1 cellular context compared by ENCODE assay signal in genomic region chr4:159420162-159421057, GRCh38.
TF ChIP-seq lines count a peak whose summit lies in the region.

No MANE protein-coding gene starts in this region.

TF ChIP-seq in HepG2, 621 proteins besides CTCF, POLR2A, EP300 and RAD21 (continued from another document and continues in another):
- peak; percentile 68; the same call in 1 of the 2 replicates for TF ChIP-seq IKZF5 (CRISPR knock-in tag; IDR thresholded peaks at IDR 0.05)
- TF ChIP-seq JUND (CRISPR knock-in tag; IDR thresholded peaks at IDR 0.05) = no peak
- peak; percentile 28; the same call in 1 of the 2 replicates for TF ChIP-seq ZFP90 (CRISPR knock-in tag; IDR thresholded peaks at IDR 0.05; ENCODE audit: borderline replicate concordance)
- no peak for TF ChIP-seq ATAD3A (CRISPR knock-in tag; IDR thresholded peaks at IDR 0.05)
- TF ChIP-seq TBX3 (IDR thresholded peaks at IDR 0.05; ENCODE audit: borderline replicate concordance) = peak; percentile 45; the same call in 1 of the 2 replicates
- TF ChIP-seq NONO (IDR thresholded peaks at IDR 0.05) = no peak
- TF ChIP-seq NONO (CRISPR knock-in tag; conservative IDR thresholded peaks at IDR 0.05) = peak; percentile 86
- no peak for TF ChIP-seq GABPA (IDR thresholded peaks at IDR 0.05; ENCODE audit: low read depth, low read length)
- peak; percentile 33; the same call in 1 of the 2 replicates for TF ChIP-seq GABPA (CRISPR knock-in tag; IDR thresholded peaks at IDR 0.05; ENCODE audit: low read depth)
- TF ChIP-seq, protein P1, sequence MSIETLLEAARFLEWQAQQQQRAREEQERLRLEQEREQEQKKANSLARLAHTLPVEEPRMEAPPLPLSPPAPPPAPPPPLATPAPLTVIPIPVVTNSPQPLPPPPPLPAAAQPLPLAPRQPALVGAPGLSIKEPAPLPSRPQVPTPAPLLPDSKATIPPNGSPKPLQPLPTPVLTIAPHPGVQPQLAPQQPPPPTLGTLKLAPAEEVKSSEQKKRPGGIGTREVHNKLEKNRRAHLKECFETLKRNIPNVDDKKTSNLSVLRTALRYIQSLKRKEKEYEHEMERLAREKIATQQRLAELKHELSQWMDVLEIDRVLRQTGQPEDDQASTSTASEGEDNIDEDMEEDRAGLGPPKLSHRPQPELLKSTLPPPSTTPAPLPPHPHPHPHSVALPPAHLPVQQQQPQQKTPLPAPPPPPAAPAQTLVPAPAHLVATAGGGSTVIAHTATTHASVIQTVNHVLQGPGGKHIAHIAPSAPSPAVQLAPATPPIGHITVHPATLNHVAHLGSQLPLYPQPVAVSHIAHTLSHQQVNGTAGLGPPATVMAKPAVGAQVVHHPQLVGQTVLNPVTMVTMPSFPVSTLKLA (IDR thresholded peaks at IDR 0.05) = no peak
- 0 out of 2 replicates have a peak, but pooled peaks have one; percentile 53 for TF ChIP-seq SMYD3 (CRISPR knock-in tag; IDR thresholded peaks at IDR 0.05)
- no peak for TF ChIP-seq GRHL1 (CRISPR knock-in tag; conservative IDR thresholded peaks at IDR 0.05)
- peak; percentile 77 for TF ChIP-seq SIX4 (CRISPR knock-in tag; IDR thresholded peaks at IDR 0.05)
- TF ChIP-seq KDM5B (CRISPR knock-in tag; IDR thresholded peaks at IDR 0.05; ENCODE audit: borderline replicate concordance) = no peak
- no peak for TF ChIP-seq ATF6 (CRISPR knock-in tag; conservative IDR thresholded peaks at IDR 0.05)
- TF ChIP-seq, protein P2, sequence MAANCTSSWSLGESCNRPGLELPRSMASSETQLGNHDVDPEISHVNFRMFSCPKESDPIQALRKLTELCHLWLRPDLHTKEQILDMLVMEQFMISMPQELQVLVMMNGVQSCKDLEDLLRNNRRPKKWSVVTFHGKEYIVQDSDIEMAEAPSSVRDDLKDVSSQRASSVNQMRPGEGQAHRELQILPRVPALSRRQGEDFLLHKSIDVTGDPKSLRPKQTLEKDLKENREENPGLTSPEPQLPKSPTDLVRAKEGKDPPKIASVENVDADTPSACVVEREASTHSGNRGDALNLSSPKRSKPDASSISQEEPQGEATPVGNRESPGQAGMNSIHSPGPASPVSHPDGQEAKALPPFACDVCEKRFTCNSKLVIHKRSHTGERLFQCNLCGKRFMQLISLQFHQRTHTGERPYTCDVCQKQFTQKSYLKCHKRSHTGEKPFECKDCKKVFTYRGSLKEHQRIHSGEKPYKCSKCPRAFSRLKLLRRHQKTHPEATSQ (CRISPR knock-in tag; IDR thresholded peaks at IDR 0.05; ENCODE audit: borderline replicate concordance) = peak; percentile 76; the same call in 1 of the 2 replicates
- no peak for TF ChIP-seq ZNF775 (CRISPR knock-in tag; IDR thresholded peaks at IDR 0.05; ENCODE audit: borderline replicate concordance)
- TF ChIP-seq, protein P3, sequence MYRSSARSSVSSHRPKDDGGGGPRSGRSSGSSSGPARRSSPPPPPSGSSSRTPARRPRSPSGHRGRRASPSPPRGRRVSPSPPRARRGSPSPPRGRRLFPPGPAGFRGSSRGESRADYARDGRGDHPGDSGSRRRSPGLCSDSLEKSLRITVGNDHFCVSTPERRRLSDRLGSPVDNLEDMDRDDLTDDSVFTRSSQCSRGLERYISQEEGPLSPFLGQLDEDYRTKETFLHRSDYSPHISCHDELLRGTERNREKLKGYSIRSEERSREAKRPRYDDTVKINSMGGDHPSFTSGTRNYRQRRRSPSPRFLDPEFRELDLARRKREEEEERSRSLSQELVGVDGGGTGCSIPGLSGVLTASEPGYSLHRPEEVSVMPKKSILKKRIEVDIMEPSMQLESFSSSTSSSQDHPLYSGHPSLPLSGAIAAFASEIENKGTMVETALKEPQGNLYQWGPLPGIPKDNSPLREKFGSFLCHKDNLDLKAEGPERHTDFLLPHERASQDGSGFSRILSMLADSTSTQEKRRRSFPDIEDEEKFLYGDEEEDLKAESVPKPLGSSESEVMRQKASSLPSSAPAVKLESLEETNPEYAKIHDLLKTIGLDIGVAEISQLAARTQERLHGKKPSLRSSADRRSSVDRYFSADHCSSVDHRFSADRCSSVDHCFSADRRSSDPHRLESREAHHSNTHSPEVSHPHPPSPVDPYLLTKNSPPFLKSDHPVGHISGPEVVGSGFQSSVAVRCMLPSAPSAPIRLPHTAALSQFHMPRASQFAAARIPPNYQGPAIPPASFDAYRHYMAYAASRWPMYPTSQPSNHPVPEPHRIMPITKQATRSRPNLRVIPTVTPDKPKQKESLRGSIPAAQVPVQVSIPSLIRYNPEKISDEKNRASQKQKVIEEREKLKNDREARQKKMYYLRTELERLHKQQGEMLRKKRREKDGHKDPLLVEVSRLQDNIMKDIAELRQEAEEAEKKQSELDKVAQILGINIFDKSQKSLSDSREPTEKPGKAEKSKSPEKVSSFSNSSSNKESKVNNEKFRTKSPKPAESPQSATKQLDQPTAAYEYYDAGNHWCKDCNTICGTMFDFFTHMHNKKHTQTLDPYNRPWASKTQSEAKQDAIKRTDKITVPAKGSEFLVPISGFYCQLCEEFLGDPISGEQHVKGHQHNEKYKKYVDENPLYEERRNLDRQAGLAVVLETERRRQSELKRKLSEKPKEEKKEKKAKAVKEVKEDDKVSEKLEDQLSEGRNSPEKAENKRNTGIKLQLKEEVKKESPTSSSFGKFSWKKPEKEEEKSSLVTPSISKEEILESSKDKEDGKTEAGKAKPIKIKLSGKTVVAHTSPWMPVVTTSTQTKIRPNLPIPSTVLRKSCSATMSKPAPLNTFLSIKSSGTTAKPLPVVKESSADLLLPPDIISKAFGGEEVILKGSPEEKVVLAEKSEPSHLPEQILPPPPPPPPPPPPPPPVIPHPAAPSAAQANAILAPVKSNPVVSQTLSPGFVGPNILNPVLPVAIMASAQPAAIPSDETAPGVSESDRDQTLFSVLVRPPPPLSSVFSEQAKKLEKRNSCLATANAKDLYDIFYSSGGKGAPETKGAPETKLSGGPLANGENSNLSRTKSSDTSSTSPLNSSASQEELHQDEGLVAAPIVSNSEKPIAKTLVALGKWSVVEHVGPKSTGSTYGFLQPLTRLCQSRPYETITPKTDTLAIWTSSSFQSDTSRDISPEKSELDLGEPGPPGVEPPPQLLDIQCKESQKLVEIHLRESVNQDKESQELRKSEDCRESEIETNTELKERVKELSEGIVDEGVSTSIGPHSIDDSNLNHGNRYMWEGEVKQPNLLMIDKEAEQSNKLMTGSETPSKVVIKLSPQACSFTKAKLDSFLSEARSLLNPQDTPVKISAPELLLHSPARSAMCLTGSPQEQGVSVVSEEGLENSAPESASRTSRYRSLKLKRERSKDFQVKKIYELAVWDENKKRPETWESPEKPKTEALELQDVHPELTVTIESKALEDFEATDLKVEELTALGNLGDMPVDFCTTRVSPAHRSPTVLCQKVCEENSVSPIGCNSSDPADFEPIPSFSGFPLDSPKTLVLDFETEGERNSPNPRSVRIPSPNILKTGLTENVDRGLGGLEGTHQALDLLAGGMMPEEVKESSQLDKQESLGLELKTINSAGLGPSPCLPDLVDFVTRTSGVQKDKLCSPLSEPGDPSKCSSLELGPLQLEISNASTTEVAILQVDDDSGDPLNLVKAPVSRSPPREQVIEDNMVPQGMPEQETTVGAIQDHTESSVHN (CRISPR knock-in tag; IDR thresholded peaks at IDR 0.05) = no peak
- peak; percentile 92 for TF ChIP-seq PITX1 (CRISPR knock-in tag; IDR thresholded peaks at IDR 0.05)
- no peak for TF ChIP-seq ZNF263 (CRISPR knock-in tag; IDR thresholded peaks at IDR 0.05)
- TF ChIP-seq ZNF766 (CRISPR knock-in tag; IDR thresholded peaks at IDR 0.05; ENCODE audit: borderline replicate concordance) = 0 out of 2 replicates have a peak, but pooled peaks have one; percentile 51
- TF ChIP-seq, protein P4, sequence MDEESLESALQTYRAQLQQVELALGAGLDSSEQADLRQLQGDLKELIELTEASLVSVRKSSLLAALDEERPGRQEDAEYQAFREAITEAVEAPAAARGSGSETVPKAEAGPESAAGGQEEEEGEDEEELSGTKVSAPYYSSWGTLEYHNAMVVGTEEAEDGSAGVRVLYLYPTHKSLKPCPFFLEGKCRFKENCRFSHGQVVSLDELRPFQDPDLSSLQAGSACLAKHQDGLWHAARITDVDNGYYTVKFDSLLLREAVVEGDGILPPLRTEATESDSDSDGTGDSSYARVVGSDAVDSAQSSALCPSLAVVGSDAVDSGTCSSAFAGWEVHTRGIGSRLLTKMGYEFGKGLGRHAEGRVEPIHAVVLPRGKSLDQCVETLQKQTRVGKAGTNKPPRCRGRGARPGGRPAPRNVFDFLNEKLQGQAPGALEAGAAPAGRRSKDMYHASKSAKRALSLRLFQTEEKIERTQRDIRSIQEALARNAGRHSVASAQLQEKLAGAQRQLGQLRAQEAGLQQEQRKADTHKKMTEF (CRISPR knock-in tag; IDR thresholded peaks at IDR 0.05) = peak; percentile 87
- TF ChIP-seq MLLT10 (CRISPR knock-in tag; IDR thresholded peaks at IDR 0.05) = no peak
- peak; percentile 31; the same call in 1 of the 2 replicates for TF ChIP-seq TFDP2 (CRISPR knock-in tag; IDR thresholded peaks at IDR 0.05)
- TF ChIP-seq DNMT1 (CRISPR knock-in tag; IDR thresholded peaks at IDR 0.05) = no peak
- no peak for TF ChIP-seq SOX6 (IDR thresholded peaks at IDR 0.05)
- TF ChIP-seq SOX6 (CRISPR knock-in tag; IDR thresholded peaks at IDR 0.05) = peak; percentile 93
- 0 out of 2 replicates have a peak, but pooled peaks have one; percentile 21 for TF ChIP-seq NR2F6 (IDR thresholded peaks at IDR 0.05)
- peak; percentile 72; the same call in 1 of the 2 replicates for TF ChIP-seq NR2F6 (CRISPR knock-in tag; IDR thresholded peaks at IDR 0.05)
- TF ChIP-seq ZNF331 (CRISPR knock-in tag; IDR thresholded peaks at IDR 0.05) = peak; percentile 95
- no peak for TF ChIP-seq ZFYVE20 (CRISPR knock-in tag; IDR thresholded peaks at IDR 0.05; ENCODE audit: borderline replicate concordance, low read depth)
- no peak for TF ChIP-seq ZNF383 (CRISPR knock-in tag; IDR thresholded peaks at IDR 0.05; ENCODE audit: borderline replicate concordance)
- no peak; the same call in 1 of the 2 replicates for TF ChIP-seq RXRA (CRISPR knock-in tag; IDR thresholded peaks at IDR 0.05)
- peak; percentile 85 for TF ChIP-seq HOXA3 (CRISPR knock-in tag; IDR thresholded peaks at IDR 0.05)
- TF ChIP-seq ZNF724P (CRISPR knock-in tag; IDR thresholded peaks at IDR 0.05; ENCODE audit: borderline replicate concordance) = no peak
- TF ChIP-seq ZNF577 (CRISPR knock-in tag; IDR thresholded peaks at IDR 0.05; ENCODE audit: borderline replicate concordance, low read depth) = no peak
- TF ChIP-seq, protein P5, sequence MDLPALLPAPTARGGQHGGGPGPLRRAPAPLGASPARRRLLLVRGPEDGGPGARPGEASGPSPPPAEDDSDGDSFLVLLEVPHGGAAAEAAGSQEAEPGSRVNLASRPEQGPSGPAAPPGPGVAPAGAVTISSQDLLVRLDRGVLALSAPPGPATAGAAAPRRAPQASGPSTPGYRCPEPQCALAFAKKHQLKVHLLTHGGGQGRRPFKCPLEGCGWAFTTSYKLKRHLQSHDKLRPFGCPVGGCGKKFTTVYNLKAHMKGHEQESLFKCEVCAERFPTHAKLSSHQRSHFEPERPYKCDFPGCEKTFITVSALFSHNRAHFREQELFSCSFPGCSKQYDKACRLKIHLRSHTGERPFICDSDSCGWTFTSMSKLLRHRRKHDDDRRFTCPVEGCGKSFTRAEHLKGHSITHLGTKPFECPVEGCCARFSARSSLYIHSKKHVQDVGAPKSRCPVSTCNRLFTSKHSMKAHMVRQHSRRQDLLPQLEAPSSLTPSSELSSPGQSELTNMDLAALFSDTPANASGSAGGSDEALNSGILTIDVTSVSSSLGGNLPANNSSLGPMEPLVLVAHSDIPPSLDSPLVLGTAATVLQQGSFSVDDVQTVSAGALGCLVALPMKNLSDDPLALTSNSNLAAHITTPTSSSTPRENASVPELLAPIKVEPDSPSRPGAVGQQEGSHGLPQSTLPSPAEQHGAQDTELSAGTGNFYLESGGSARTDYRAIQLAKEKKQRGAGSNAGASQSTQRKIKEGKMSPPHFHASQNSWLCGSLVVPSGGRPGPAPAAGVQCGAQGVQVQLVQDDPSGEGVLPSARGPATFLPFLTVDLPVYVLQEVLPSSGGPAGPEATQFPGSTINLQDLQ (CRISPR knock-in tag; IDR thresholded peaks at IDR 0.05) = no peak
- TF ChIP-seq ZNF510 (CRISPR knock-in tag; IDR thresholded peaks at IDR 0.05; ENCODE audit: low read depth) = no peak
